16 cellular contexts compared by ENCODE assay signal in genomic region chr10:97853006-97853405, GRCh38. TPM values are rescaled to one million over a fixed set of nuclear protein-coding genes. Genes with fewer than 3 reads are reported as not detected.
DNase-seq lines count a peak whose midpoint lies in the region; ATAC-seq and TF ChIP-seq lines count a peak whose summit lies in the region.
"Had no signal": no experiment of that assay in that cellular context is flagged by ENCODE, and none has a peak within 500 bp of the region (broad histone marks: within the 10 kb centered on the region; RNA-seq: fewer than 3 reads in every experiment).

No MANE protein-coding gene starts in this region.

- peaks cover 13% of the 10 kb centered on the region for H3K27me3 ChIP-seq in BLaER1
- peaks cover 0 to 2% of the 10 kb centered on the region in 2 donors for H3K27me3 ChIP-seq in uterus

- H3K4me3 Mint-ChIP-seq in activated T-helper 17 cell treated with anti-CD3 and anti-CD28 coated beads, Interleukin-2, amount 50 U/mL, for 72 hours: peak overlapping the region; percentile 84
- H3K4me3 Mint-ChIP-seq: CD8-positive, alpha-beta T cell had no signal

- H3K4me3 ChIP-seq in BLaER1 (no peak overlapping the region), uterus (no peak overlapping the region)
- H3K4me3 ChIP-seq: K562 had no signal

- H3K27me3 Mint-ChIP-seq in activated T-helper 17 cell treated with anti-CD3 and anti-CD28 coated beads, Interleukin-2, amount 50 U/mL, for 72 hours: no peaks in the 10 kb centered on the region

- TF ChIP-seq POLR2A in uterus (IDR thresholded peaks at IDR 0.05): no peak

- H3K9ac ChIP-seq in BLaER1: no peak overlapping the region

- H3K27ac ChIP-seq in BLaER1: no peak overlapping the region
- H3K27ac ChIP-seq in uterus: no peak overlapping the region

- no peaks in the 10 kb centered on the region for H3K36me3 ChIP-seq in BLaER1
- no peaks in the 10 kb centered on the region for H3K36me3 ChIP-seq in uterus

- peaks cover 40% of the 10 kb centered on the region for H3K4me1 Mint-ChIP-seq in activated T-helper 17 cell treated with anti-CD3 and anti-CD28 coated beads, Interleukin-2, amount 50 U/mL, for 72 hours

- TF ChIP-seq CTCF in uterus (IDR thresholded peaks at IDR 0.05): no peak

- H3K9me3 ChIP-seq in BLaER1 (no peaks in the 10 kb centered on the region), uterus (no peaks in the 10 kb centered on the region)

- peak overlapping the region; percentile 6; the same call in 1 of the 2 replicates for H3K4me2 ChIP-seq in BLaER1

- DNase-seq in Daoy (ENCODE audit: low read depth) (peak; percentile 53), kidney tubule cell (ENCODE audit: low spot score) (peak; percentile 46), uterus (no peak), mesenteric fat pad (ENCODE audit: low spot score) (no peak)
- DNase-seq: CD8-positive, alpha-beta T cell; DMS79; NCI-H1417 treated with DMSO at 0.1 percent for 48 hours; NCI-H2029; NCI-H510A; PC-3 had no signal

- H3K4me1 ChIP-seq in BLaER1 (peaks cover 32% of the 10 kb centered on the region), uterus (peaks cover 0 to 10% of the 10 kb centered on the region in 2 donors)

- peak; percentile 34 for ATAC-seq in activated T-helper 17 cell treated with anti-CD3 and anti-CD28 coated beads, Interleukin-2, amount 50 U/mL, for 72 hours (replicated peaks)
- no peak for ATAC-seq in GM21526 (IDR thresholded peaks at IDR 0.05; ENCODE audit: low FRiP score, unreplicated experiment)
- ATAC-seq: CD8-positive, alpha-beta T cell; HCT116; K562; PC-3 had no signal

- H3K36me3 Mint-ChIP-seq in activated T-helper 17 cell treated with anti-CD3 and anti-CD28 coated beads, Interleukin-2, amount 50 U/mL, for 72 hours (ENCODE audit: low read depth): no peaks in the 10 kb centered on the region

- peaks cover 30% of the 10 kb centered on the region; the same call in 1 of the 2 replicates for H4K20me1 ChIP-seq in BLaER1

- intact Hi-C loops in uterus (cut with DNase I; ENCODE audit: low total_unique reads): no loop called here

- no peaks in the 10 kb centered on the region for H3K9me3 Mint-ChIP-seq in activated T-helper 17 cell treated with anti-CD3 and anti-CD28 coated beads, Interleukin-2, amount 50 U/mL, for 72 hours
- H3K9me3 Mint-ChIP-seq: CD8-positive, alpha-beta T cell had no signal

- peak overlapping the region; percentile 92 for H3K27ac Mint-ChIP-seq in activated T-helper 17 cell treated with anti-CD3 and anti-CD28 coated beads, Interleukin-2, amount 50 U/mL, for 72 hours
- H3K27ac Mint-ChIP-seq: CD8-positive, alpha-beta T cell had no signal

RNA-seq across cellular contexts. Expression of gene GOLGA7B, which starts 3.4 kb away (rescaled TPM):
- total RNA-seq in Daoy (2014; rRNA removed; shearing (Covaris generic)): 1.3 and 2.0 TPM in 2 replicates
- total RNA-seq in activated T-helper 17 cell treated with anti-CD3 and anti-CD28 coated beads, Interleukin-2, amount 50 U/mL, for 72 hours: 1 to 10 TPM; 5.8 to 8.2 TPM
- total RNA-seq in uterus (1 to 10 TPM in 1 of 4 donors, under 1 TPM in 1, not detected in 2; 0.09 to 3.1 TPM), mesenteric fat pad (0.32 TPM)
- total RNA-seq: G401 had no signal

Comparison
In these comparisons a context has a peak if more than half of its experiments do, and no peak if none do; other contexts are left out.
1. DNase-seq: peak in Daoy (single experiment) and kidney tubule cell (single experiment); none in uterus (0 of 2) and mesenteric fat pad (single experiment).